Comparison of ENCODE assay signal across 15 cellular contexts in the genomic region with DNA sequence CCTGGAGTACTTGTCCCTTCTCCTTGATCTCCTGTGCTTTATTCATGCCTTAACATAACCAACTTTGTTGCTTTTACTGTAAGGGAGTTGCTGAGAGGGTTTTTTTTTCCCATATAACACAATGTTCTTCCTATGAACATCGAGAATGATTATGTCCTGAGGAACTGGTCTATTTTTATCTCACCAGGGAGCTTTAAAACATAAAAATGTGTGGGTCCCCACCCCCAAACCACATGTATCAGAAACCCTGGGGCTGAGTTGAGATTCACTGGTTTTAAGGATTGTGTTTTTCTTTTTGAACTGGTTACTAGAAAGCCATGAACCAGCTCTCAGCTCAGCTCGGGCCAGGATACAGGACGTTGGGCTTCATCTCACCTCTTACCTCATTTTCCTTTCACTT.
"Had no signal": no experiment of that assay in that cellular context is flagged by ENCODE, and none has a peak within 500 bp of the region (broad histone marks: within the 10 kb centered on the region; RNA-seq: fewer than 3 reads in every experiment).

No MANE protein-coding gene starts in this region.

- H3K27me3 ChIP-seq: cardiac muscle cell, neutrophil, spleen, transverse colon had no signal

- H3K4me1 ChIP-seq: spleen, transverse colon had no signal

- H3K9me3 ChIP-seq: neutrophil, spleen, transverse colon had no signal

- H3K4me3 ChIP-seq: cardiac muscle cell, coronary artery, spleen, transverse colon had no signal

- H3K27ac ChIP-seq: cardiac muscle cell, coronary artery, epithelial cell of prostate, neutrophil, spleen, transverse colon had no signal

- H3K36me3 ChIP-seq: cardiac muscle cell, neutrophil, spleen, transverse colon had no signal

- DNase-seq: activated CD4-positive, alpha-beta T cell treated with anti-CD3 and anti-CD28 coated beads, Interleukin-2, amount 50 U/mL, for 1 hour; activated CD4-positive, CD25-positive, alpha-beta regulatory T cell; activated naive CD4-positive, alpha-beta T cell treated with anti-CD3 and anti-CD28 coated beads, Interleukin-2, amount 50 U/mL, for 16 hours; effector CD8-positive, alpha-beta T cell; glutamatergic neuron; islet precursor cell; right cardiac atrium; spleen; stimulated activated CD4-positive, alpha-beta T cell treated with anti-CD3 and anti-CD28 coated beads, Interleukin-2, amount 100 ng/mL, for 24 hours; stimulated activated naive B cell treated with anti-CD40 and anti-IgM and Interleukin-4, amounts not matched to agents 10 μg/mL and 1 μg/mL and 100 μg/mL, for 72 hours; transverse colon had no signal

- ATAC-seq: right cardiac atrium; stimulated activated naive B cell treated with anti-CD40 and anti-IgM and Interleukin-4, amounts not matched to agents 10 μg/mL and 1 μg/mL and 100 μg/mL, for 72 hours had no signal
